Comparison of ENCODE assay signal across 1 cellular context in genomic region chr9:133792721-133793470, GRCh38.
TF ChIP-seq lines count a peak whose summit lies in the region.

No MANE protein-coding gene starts in this region.

TF ChIP-seq in H1, 55 proteins besides CTCF, POLR2A, EP300 and RAD21 (continued from another document):
- TF ChIP-seq GABPA (IDR thresholded peaks at IDR 0.05; ENCODE audit: borderline replicate concordance, insufficient read depth, low read length): peak; percentile 52; the same call in 1 of the 2 replicates
- TF ChIP-seq BRCA1 (IDR thresholded peaks at IDR 0.05; ENCODE audit: low read depth, low read length): no peak
TF ChIP-seq in H1: peak in this region for 5.
